Comparison of ENCODE assay signal across 17 cellular contexts in genomic region chr2:36541891-36542595, GRCh38. TPM values are rescaled to one million over a fixed set of nuclear protein-coding genes. Genes with fewer than 3 reads are reported as not detected.
DNase-seq lines count a peak whose midpoint lies in the region; ATAC-seq, FAIRE-seq and TF ChIP-seq lines count a peak whose summit lies in the region.
"Had no signal": no experiment of that assay in that cellular context is flagged by ENCODE, and none has a peak within 500 bp of the region (broad histone marks: within the 10 kb centered on the region; RNA-seq: fewer than 3 reads in every experiment).

No MANE protein-coding gene starts in this region.

- WGBS in small intestine, 3 donors: 74 to 77% (median 75%) methylated on average over 4 of the region's 4 CpGs

- FAIRE-seq in small intestine (lab: Jason Lieb, UNC): no peak

- H3K4me1 ChIP-seq in small intestine (ENCODE audit: control insufficient read depth in 2 of 2, insufficient read depth in 1 of 2, low read depth in 1 of 2, low read length in 1 of 2): no peaks in the 10 kb centered on the region

- peaks cover 3 to 6% of the 10 kb centered on the region in 2 donors for H3K36me3 ChIP-seq in small intestine (ENCODE audit: control insufficient read depth in 2 of 2, insufficient read depth in 2 of 2, low read length in 2 of 2)

- H3K4me3 ChIP-seq in small intestine (ENCODE audit: low read depth in 1 of 2, low read length in 2 of 2): no peak overlapping the region
- H3K4me3 ChIP-seq: tibial nerve had no signal

- TF ChIP-seq POLR2A in GM18505 (IDR thresholded peaks at IDR 0.05; ENCODE audit: borderline replicate concordance, extremely low read depth, insufficient read depth, insufficient read length): no peak

- H3K9me3 ChIP-seq in small intestine (ENCODE audit: control insufficient read depth, low read depth): no peaks in the 10 kb centered on the region
- H3K9me3 ChIP-seq: tibial nerve had no signal

- peak; percentile 33 for ATAC-seq in left lobe of liver
- ATAC-seq in HG03139 (IDR thresholded peaks at IDR 0.05; ENCODE audit: unreplicated experiment): no peak
- no peak for ATAC-seq in GM18505 (IDR thresholded peaks at IDR 0.05; ENCODE audit: unreplicated experiment)

- H3K27me3 ChIP-seq in small intestine (ENCODE audit: control insufficient read depth in 2 of 2, insufficient read depth in 2 of 2, low read length in 2 of 2): no peaks in the 10 kb centered on the region
- H3K27me3 ChIP-seq: tibial nerve had no signal

- DNase-seq in EL (peak; percentile 66), left lobe of liver (ENCODE audit: low spot score) (no peak), small intestine (peak; percentile 11), HPDE6-E6E7 (ENCODE audit: extremely low spot score) (no peak)
- DNase-seq in stimulated activated naive CD4-positive, alpha-beta T cell treated with Interleukin-2 at 50 U/mL for 16 hours (lab: John Stamatoyannopoulos, UW): no peak
- DNase-seq: activated CD4-positive, CD25-positive, alpha-beta regulatory T cell; activated naive CD4-positive, alpha-beta T cell treated with anti-CD3 and anti-CD28 coated beads for 36 hours; foreskin melanocyte; midbrain; MM.1S; NCI-H1930; NCI-H510A treated with DMSO at 0.1 percent for 48 hours; nucleus accumbens had no signal

- H3K27ac ChIP-seq in angular gyrus (ENCODE audit: low read depth, low read length): peak overlapping the region; percentile 37
- H3K27ac ChIP-seq in small intestine (ENCODE audit: low read depth in 1 of 2, low read length in 1 of 2): no peak overlapping the region

RNA-seq across cellular contexts. Expression of gene FEZ2, which starts 55.9 kb away (rescaled TPM):
- 12.5 TPM for total RNA-seq in left lobe of liver
- polyA plus RNA-seq in small intestine: 10 to 100 TPM; 23.5 to 38.7 (median 31.3) TPM

Comparison
In these comparisons a context has a peak if more than half of its experiments do, and no peak if none do; other contexts are left out.
1. DNase-seq: peak in EL (single experiment) and small intestine (single experiment); none in left lobe of liver (single experiment), stimulated activated naive CD4-positive, alpha-beta T cell treated with Interleukin-2 at 50 U/mL for 16 hours (single experiment) and HPDE6-E6E7 (single experiment).